In the genomic region with DNA sequence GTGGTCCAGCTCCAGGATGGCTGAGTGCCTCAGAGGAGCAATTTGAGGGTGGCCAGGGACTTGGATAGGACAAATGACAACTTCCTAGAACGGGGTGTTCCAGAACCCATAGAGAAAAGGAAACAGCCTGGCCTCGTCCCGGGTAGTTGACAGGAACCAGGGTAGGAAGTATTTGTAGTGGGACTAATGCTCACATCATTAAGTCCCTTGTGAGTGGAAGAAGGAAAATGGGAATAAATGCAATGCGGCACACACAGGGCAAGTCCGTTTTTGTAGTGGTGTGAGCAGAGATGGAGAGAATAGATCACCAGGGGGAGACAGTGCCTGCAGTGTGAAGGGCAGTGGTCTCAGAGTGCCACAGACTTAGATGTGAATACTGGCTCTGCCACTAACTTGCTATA, we compare ENCODE assay signal across 8 cellular contexts. TPM values are rescaled to one million over a fixed set of nuclear protein-coding genes. Genes with fewer than 3 reads are reported as not detected.
DNase-seq lines count a peak whose midpoint lies in the region; ATAC-seq and TF ChIP-seq lines count a peak whose summit lies in the region.

No MANE protein-coding gene starts in this region.

- H3K4me1 ChIP-seq in OCI-LY1 (ENCODE audit: insufficient read depth, low read length, severe bottlenecking) (no peaks in the 10 kb centered on the region), ovary (ENCODE audit: insufficient read depth) (peaks cover 4% of the 10 kb centered on the region)

- no peaks in the 10 kb centered on the region for H4K20me1 ChIP-seq in OCI-LY1 (ENCODE audit: insufficient read depth, low read length)

- TF ChIP-seq CTCF in OCI-LY1 (IDR thresholded peaks at IDR 0.05; ENCODE audit: low read length) (peak; percentile 42; the same call in 1 of the 2 replicates), ovary (IDR thresholded peaks at IDR 0.05) (peak; percentile 13 to 69 (median 65))

- H3K9me3 ChIP-seq in OCI-LY1 (ENCODE audit: low read length) (no peaks in the 10 kb centered on the region), ovary (no peaks in the 10 kb centered on the region)

- CTCF ChIA-PET in activated CD4-positive, alpha-beta T cell treated with anti-CD3 and anti-CD28 coated beads for 36 hours (lab: Charles Lee): interaction anchor here (0.6 to 9.6 kb wide), 7 partner anchors 13 to 356 kb away, joined by 3 to 141 read pairs (median 4); no protein-coding TSS in a partner anchor

- ATAC-seq in activated CD4-positive, alpha-beta T cell treated with anti-CD3 and anti-CD28 coated beads for 36 hours: peak; percentile 75
- ATAC-seq in GM19452 (IDR thresholded peaks at IDR 0.05; ENCODE audit: unreplicated experiment): no peak

- no peak for TF ChIP-seq EP300 in ovary (IDR thresholded peaks at IDR 0.05)

- H3K27me3 Mint-ChIP-seq in activated CD4-positive, alpha-beta T cell treated with anti-CD3 and anti-CD28 coated beads for 36 hours: no peaks in the 10 kb centered on the region

- H3K36me3 Mint-ChIP-seq in activated CD4-positive, alpha-beta T cell treated with anti-CD3 and anti-CD28 coated beads for 36 hours (ENCODE audit: low read depth): no peaks in the 10 kb centered on the region

- no peak overlapping the region for H3K4me2 ChIP-seq in OCI-LY1 (ENCODE audit: low read length)

- no peaks in the 10 kb centered on the region for H3K27me3 ChIP-seq in OCI-LY1 (ENCODE audit: insufficient read depth, low read length)
- H3K27me3 ChIP-seq in ovary: no peaks in the 10 kb centered on the region

- intact Hi-C loops in activated CD4-positive, alpha-beta T cell treated with anti-CD3 and anti-CD28 coated beads for 36 hours (cut with DNase I, micrococcal nuclease): loop anchor here (1.0 to 5.0 kb wide), 4 partner anchors 148 to 753 kb away; partner anchors contain the start of gene PPARG (in 1 of the 2)
- intact Hi-C loops in ovary (cut with DNase I): loop anchor here in 3 of 4 donors (1.0 to 10.0 kb wide), 5 partner anchors 37 to 586 kb away; partner anchors contain the start of gene TSEN2 (in 1 of the 3)

- H3F3A ChIP-seq in OCI-LY1 (ENCODE audit: insufficient read depth, low read length): no peaks in the 10 kb centered on the region

- POLR2A ChIA-PET in activated CD4-positive, alpha-beta T cell treated with anti-CD3 and anti-CD28 coated beads for 36 hours (lab: Charles Lee): no interaction called here

- no peak overlapping the region for H3K27ac ChIP-seq in OCI-LY1 (ENCODE audit: low read depth, low read length, poor library complexity, severe bottlenecking)
- no peak overlapping the region for H3K27ac ChIP-seq in ovary

- peak; percentile 62 for DNase-seq in activated CD4-positive, alpha-beta T cell treated with anti-CD3 and anti-CD28 coated beads for 36 hours
- DNase-seq in activated CD4-positive, alpha-beta T cell treated with anti-CD3 and anti-CD28 coated beads, Interleukin-2, amount 50 U/mL, for 1 hour: no peak
- DNase-seq in erythroblast (lab: John Stamatoyannopoulos, UW): peak; percentile 27 to 39
- peak; percentile 40 to 66 (median 54) for DNase-seq in ovary
- no peak for DNase-seq in DMS79 (lab: John Stamatoyannopoulos, UW)
- DNase-seq in D341Med (ENCODE audit: low spot score): no peak

- H2AFZ ChIP-seq in OCI-LY1 (ENCODE audit: low read length): no peak overlapping the region

- H3K79me2 ChIP-seq in OCI-LY1 (ENCODE audit: insufficient read depth, low read length): no peaks in the 10 kb centered on the region

- no peak overlapping the region for H3K9ac ChIP-seq in OCI-LY1 (ENCODE audit: low read length)

- no peaks in the 10 kb centered on the region for H3K9me2 ChIP-seq in OCI-LY1 (ENCODE audit: low read depth, low read length)

- H3K36me3 ChIP-seq in OCI-LY1 (ENCODE audit: insufficient read depth, low read length) (no peaks in the 10 kb centered on the region), ovary (no peaks in the 10 kb centered on the region)

- H3K4me3 Mint-ChIP-seq in activated CD4-positive, alpha-beta T cell treated with anti-CD3 and anti-CD28 coated beads for 36 hours: no peak overlapping the region

- no peak overlapping the region for H3K4me3 ChIP-seq in OCI-LY1 (ENCODE audit: low read depth, low read length, poor library complexity, severe bottlenecking)
- H3K4me3 ChIP-seq in ovary: no peak overlapping the region

- WGBS in ovary, 3 donors: 36 to 42% (median 40%) methylated on average over 5 of the region's 5 CpGs

- no peaks in the 10 kb centered on the region for H3K4me1 Mint-ChIP-seq in activated CD4-positive, alpha-beta T cell treated with anti-CD3 and anti-CD28 coated beads for 36 hours

- H3K9me3 Mint-ChIP-seq in activated CD4-positive, alpha-beta T cell treated with anti-CD3 and anti-CD28 coated beads for 36 hours (ENCODE audit: low read depth): no peaks in the 10 kb centered on the region

- no peak overlapping the region for H3K27ac Mint-ChIP-seq in activated CD4-positive, alpha-beta T cell treated with anti-CD3 and anti-CD28 coated beads for 36 hours

- no peak for TF ChIP-seq POLR2A in erythroblast (IDR thresholded peaks at IDR 0.05; ENCODE audit: low read length)
- TF ChIP-seq POLR2A in ovary (IDR thresholded peaks at IDR 0.05): no peak

RNA-seq across cellular contexts. Expression of gene TIMP4, which starts 19.6 kb away (rescaled TPM):
- under 1 TPM; 0.11 to 0.34 TPM for total RNA-seq in activated CD4-positive, alpha-beta T cell treated with anti-CD3 and anti-CD28 coated beads for 36 hours
- 10 to 100 TPM in 1 of 7 donors, 1 to 10 TPM in 6; 1.1 to 11.8 (median 4.2) TPM for total RNA-seq in ovary
- 1 to 10 TPM; 4.3 to 5.8 TPM for polyA plus RNA-seq in ovary

Comparison
In these comparisons a context has a peak if more than half of its experiments do, and no peak if none do; other contexts are left out.
1. DNase-seq: peak in activated CD4-positive, alpha-beta T cell treated with anti-CD3 and anti-CD28 coated beads for 36 hours (single experiment), erythroblast (2 of 2) and ovary (5 of 5); none in activated CD4-positive, alpha-beta T cell treated with anti-CD3 and anti-CD28 coated beads, Interleukin-2, amount 50 U/mL, for 1 hour (single experiment), DMS79 (single experiment) and D341Med (single experiment).